ENCODE assay signal across 12 cellular contexts in genomic region chr2:170213281-170213625, GRCh38. TPM values are rescaled to one million over a fixed set of nuclear protein-coding genes. Genes with fewer than 3 reads are reported as not detected.
A peak's percentile ranks its signal among the peaks of the same experiment; 100 is the strongest.
DNase-seq lines count a peak whose midpoint lies in the region; ATAC-seq and TF ChIP-seq lines count a peak whose summit lies in the region.
"Not testable (repeated sequence)": the region's sequence is repeated elsewhere in the genome, so short reads cannot be mapped to it uniquely, and the experiment has no call there.
"Had no signal": no experiment of that assay in that cellular context is flagged by ENCODE, and none has a peak within 500 bp of the region (broad histone marks: within the 10 kb centered on the region; RNA-seq: fewer than 3 reads in every experiment).

No MANE protein-coding gene starts in this region.

- not testable (repeated sequence) for H2AFZ ChIP-seq in H9 (ENCODE audit: low read length)

- H3K23me2 ChIP-seq in H9 (ENCODE audit: insufficient read length, low read depth, low read length, poor library complexity, severe bottlenecking): not testable (repeated sequence)

- not testable (repeated sequence) for H3K4me2 ChIP-seq in H9 (ENCODE audit: insufficient read depth, insufficient read length, low read length)

- H3K4me3 ChIP-seq in HUES64 (ENCODE audit: low read length): not testable (repeated sequence)
- H3K4me3 ChIP-seq in coronary artery: peak overlapping the region; percentile 31
- peak overlapping the region; percentile 30 for H3K4me3 ChIP-seq in left ventricle myocardium inferior

- H3K9me3 ChIP-seq in H9 (ENCODE audit: control insufficient read depth, low read depth, low read length): not testable (repeated sequence)
- H3K9me3 ChIP-seq in HUES64 (ENCODE audit: insufficient read depth, low read depth, low read length) (peaks cover 29% of the 10 kb centered on the region), left ventricle myocardium inferior (replicated peaks) (peaks cover 17% of the 10 kb centered on the region)

- DNase-seq in H9; activated B cell treated with CpG ODN at 0.5 μM for 24 hours; coronary artery (ENCODE audit: low spot score); left ventricle myocardium inferior; neural crest cell (ENCODE audit: low read depth, low spot score); type B pancreatic cell (ENCODE audit: extremely low spot score, unreplicated experiment): not testable (repeated sequence)

- H3K4me1 ChIP-seq in H9 (ENCODE audit: insufficient read depth, low read length): not testable (repeated sequence)
- H3K4me1 ChIP-seq in HUES64 (ENCODE audit: insufficient read depth, low read length) (peaks cover 53% of the 10 kb centered on the region), left ventricle myocardium inferior (peaks cover 11% of the 10 kb centered on the region)

- not testable (repeated sequence) for H3K4ac ChIP-seq in H9 (ENCODE audit: low read depth, low read length)

- H3K9ac ChIP-seq in H9 (ENCODE audit: extremely low read depth, insufficient read length, low read length); HUES64 (ENCODE audit: low read depth, low read length): not testable (repeated sequence)

- H3K27ac Mint-ChIP-seq in H9 (peak overlapping the region; percentile 34 to 89 (median 62)), neural crest cell (ENCODE audit: unreplicated experiment) (peak overlapping the region; percentile 10)
- H3K27ac Mint-ChIP-seq in activated B cell treated with CpG ODN at 0.5 μM for 24 hours, type B pancreatic cell: not testable (repeated sequence)

- not testable (repeated sequence) for TF ChIP-seq CTCF in H9 (conservative IDR thresholded peaks at IDR 0.05); activated B cell treated with CpG ODN at 0.5 μM for 24 hours (IDR thresholded peaks at IDR 0.05); coronary artery (IDR thresholded peaks at IDR 0.05); left ventricle myocardium inferior (IDR thresholded peaks at IDR 0.05; ENCODE audit: borderline replicate concordance); neural crest cell (conservative IDR thresholded peaks at IDR 0.05); type B pancreatic cell (conservative IDR thresholded peaks at IDR 0.05)

- not testable (repeated sequence) for H2AK5ac ChIP-seq in H9 (ENCODE audit: insufficient read length, low read length)

- not testable (repeated sequence) for H2BK12ac ChIP-seq in H9 (ENCODE audit: insufficient read length, low read depth, low read length)

- H4K8ac ChIP-seq in H9 (replicated peaks; ENCODE audit: insufficient read length, low read depth, low read length): not testable (repeated sequence)

- H3K36me3 Mint-ChIP-seq in H9 (ENCODE audit: insufficient read depth in 1 of 3, low read depth in 3 of 3): peaks cover 3 to 16% (median 8%) of the 10 kb centered on the region in 3 experiments; a peak in 6 of 7 replicates
- H3K36me3 Mint-ChIP-seq in activated B cell treated with CpG ODN at 0.5 μM for 24 hours (ENCODE audit: low read depth); neural crest cell (ENCODE audit: low read depth); type B pancreatic cell: not testable (repeated sequence)

- POLR2A ChIA-PET in activated B cell treated with CpG ODN at 0.5 μM for 24 hours (lab: Charles Lee): not testable (repeated sequence)

- H2BK120ac ChIP-seq in H9 (ENCODE audit: low read depth, low read length, poor library complexity, severe bottlenecking): not testable (repeated sequence)

- ATAC-seq in GM18511 (IDR thresholded peaks at IDR 0.05; ENCODE audit: unreplicated experiment): peak; percentile 39
- not testable (repeated sequence) for ATAC-seq in activated B cell treated with CpG ODN at 0.5 μM for 24 hours (ENCODE audit: low read depth)

- H3K4me3 Mint-ChIP-seq in H9, neural crest cell: not testable (repeated sequence)
- H3K4me3 Mint-ChIP-seq in activated B cell treated with CpG ODN at 0.5 μM for 24 hours (peak overlapping the region; percentile 3), type B pancreatic cell (peak overlapping the region; percentile 35)

- intact Hi-C loops in activated B cell treated with CpG ODN at 0.5 μM for 24 hours (cut with micrococcal nuclease); left ventricle myocardium inferior (cut with micrococcal nuclease): not testable (repeated sequence)

- CTCF ChIA-PET in activated B cell treated with CpG ODN at 0.5 μM for 24 hours (lab: Charles Lee): not testable (repeated sequence)

- peaks cover 50 to 62% of the 10 kb centered on the region in 2 experiments for H3K4me1 Mint-ChIP-seq in H9
- H3K4me1 Mint-ChIP-seq in activated B cell treated with CpG ODN at 0.5 μM for 24 hours: not testable (repeated sequence)
- peaks cover 18% of the 10 kb centered on the region for H3K4me1 Mint-ChIP-seq in neural crest cell
- peaks cover 13% of the 10 kb centered on the region for H3K4me1 Mint-ChIP-seq in type B pancreatic cell (ENCODE audit: unreplicated experiment)

- H3K27ac ChIP-seq in H9 (ENCODE audit: insufficient read length, low read depth, low read length); coronary artery; left ventricle myocardium inferior (replicated peaks): not testable (repeated sequence)
- peak overlapping the region; percentile 3; the same call in 1 of the 2 replicates for H3K27ac ChIP-seq in HUES64 (ENCODE audit: low read depth, low read length)

- H3K36me3 ChIP-seq in HUES64 (ENCODE audit: insufficient read depth, low read length); left ventricle myocardium inferior: not testable (repeated sequence)

- not testable (repeated sequence) for H3K79me1 ChIP-seq in H9 (ENCODE audit: insufficient read depth, low read depth, low read length, poor library complexity, severe bottlenecking)

- H3K23ac ChIP-seq in H9 (ENCODE audit: insufficient read length, low read depth, low read length): not testable (repeated sequence)

- H4K5ac ChIP-seq in H9 (ENCODE audit: insufficient read length, low read depth, low read length): not testable (repeated sequence)

- H2BK15ac ChIP-seq in H9 (ENCODE audit: low read depth, low read length): not testable (repeated sequence)

- H2BK20ac ChIP-seq in H9 (ENCODE audit: low read depth, low read length, poor library complexity, severe bottlenecking): not testable (repeated sequence)

- not testable (repeated sequence) for H3T11ph ChIP-seq in H9 (ENCODE audit: low read length)

- not testable (repeated sequence) for H4K20me1 ChIP-seq in H9 (ENCODE audit: control insufficient read depth, insufficient read depth, insufficient read length)

- not testable (repeated sequence) for H3K18ac ChIP-seq in H9 (ENCODE audit: insufficient read length, low read depth, low read length)

- H3K27me3 ChIP-seq in H9 (ENCODE audit: insufficient read depth, low read length); HUES64 (ENCODE audit: insufficient read depth, low read length); left ventricle myocardium inferior (ENCODE audit: low read depth): not testable (repeated sequence)

- not testable (repeated sequence) for H3K9me3 Mint-ChIP-seq in H9, activated B cell treated with CpG ODN at 0.5 μM for 24 hours, neural crest cell, type B pancreatic cell

- not testable (repeated sequence) for H2BK5ac ChIP-seq in H9 (ENCODE audit: insufficient read length, low read length)

- not testable (repeated sequence) for H3K14ac ChIP-seq in H9 (ENCODE audit: insufficient read depth, low read length)

- H3K56ac ChIP-seq in H9 (ENCODE audit: insufficient read length, low read depth, low read length): not testable (repeated sequence)

- H3K79me2 ChIP-seq in H9 (ENCODE audit: insufficient read depth, low read length): not testable (repeated sequence)

- no CpG with 5 or more reads among the region's 10 CpGs for WGBS in H9 (ENCODE audit: extremely low coverage, insufficient read length, low lambda C conversion rate)
- 75% methylated on average over 9 of the region's 10 CpGs for WGBS in HUES64

- not testable (repeated sequence) for H4K91ac ChIP-seq in H9 (ENCODE audit: insufficient read length, low read depth, low read length)

- H3K27me3 Mint-ChIP-seq in H9 (ENCODE audit: low read depth); activated B cell treated with CpG ODN at 0.5 μM for 24 hours; neural crest cell (ENCODE audit: low read depth); type B pancreatic cell: not testable (repeated sequence)

RNA-seq across cellular contexts. Expression of gene MYO3B, which starts 35.3 kb away (rescaled TPM):
- 0.63 and 0.86 TPM in 2 replicates for total RNA-seq in H9 (2021)
- polyA plus RNA-seq in HUES64 (2013, experiment 1 of 2): 0.65 TPM
- 0.89 TPM for polyA plus RNA-seq in HUES64 (2013, experiment 2 of 2)
- total RNA-seq in activated B cell treated with CpG ODN at 0.5 μM for 24 hours: not detected in 2 replicates
- total RNA-seq in left ventricle myocardium inferior: 0.05 TPM
- total RNA-seq in neural crest cell: not detected in 2 replicates
- total RNA-seq in type B pancreatic cell (ENCODE audit: low replicate concordance): 0.46 and 1.2 TPM in 2 replicates
- total RNA-seq: CD4-positive, CD25-positive, alpha-beta regulatory T cell; NCI-H460; OCI-LY7; Right ventricle myocardium superior had no signal
- polyA plus RNA-seq: CD4-positive, CD25-positive, alpha-beta regulatory T cell had no signal
